8 cellular contexts compared by ENCODE assay signal in genomic region chr11:62974848-62975522, GRCh38. TPM values are rescaled to one million over a fixed set of nuclear protein-coding genes. Genes with fewer than 3 reads are reported as not detected.
DNase-seq lines count a peak whose midpoint lies in the region; ATAC-seq and TF ChIP-seq lines count a peak whose summit lies in the region.

No MANE protein-coding gene starts in this region.

- TF ChIP-seq POLR2A in uterus (IDR thresholded peaks at IDR 0.05): no peak

- intact Hi-C loops in uterus (cut with DNase I; ENCODE audit: low total_unique reads): no loop called here

- no peaks in the 10 kb centered on the region for H3K4me1 ChIP-seq in uterus

- no peaks in the 10 kb centered on the region for H3K36me3 ChIP-seq in uterus

- ATAC-seq in esophagus mucosa (peak; percentile 63), GM18858 (IDR thresholded peaks at IDR 0.05; ENCODE audit: unreplicated experiment) (no peak)

- no peaks in the 10 kb centered on the region for H3K27me3 ChIP-seq in uterus

- H3K9me3 ChIP-seq in uterus: no peaks in the 10 kb centered on the region

- H3K4me3 ChIP-seq in HFF-Myc (replicated peaks; ENCODE audit: low read depth, low read length) (no peak overlapping the region), uterus (no peak overlapping the region)

- DNase-seq in D341Med (ENCODE audit: low spot score): peak; percentile 90
- DNase-seq in HFF-Myc (ENCODE audit: extremely low read depth, low read depth): peak; percentile 17
- DNase-seq in OCI-M1 (lab: John Stamatoyannopoulos, UW): peak; percentile 49
- DNase-seq in retina: peak; percentile 20
- DNase-seq in uterus: no peak
- DNase-seq in NK-92 (lab: John Stamatoyannopoulos, UW; ENCODE audit: unreplicated experiment): no peak

- TF ChIP-seq CTCF in HFF-Myc (IDR thresholded peaks at IDR 0.05; ENCODE audit: low read depth, low read length, missing control alignments) (peak; percentile 51), uterus (IDR thresholded peaks at IDR 0.05) (peak in 1 of 4 experiments; percentile 35)

- no peak overlapping the region for H3K27ac ChIP-seq in uterus

RNA-seq across cellular contexts. Expression of gene SLC22A6, which starts 9.8 kb away (rescaled TPM):
- total RNA-seq in esophagus mucosa (not detected), uterus (not detected)

RNA-seq across cellular contexts. Expression of gene SLC22A8, which starts 40.7 kb away (rescaled TPM):
- total RNA-seq in esophagus mucosa: not detected
- not detected for total RNA-seq in uterus

RNA-seq across cellular contexts. Expression of gene CHRM1, which starts 53.8 kb away (rescaled TPM):
- total RNA-seq in esophagus mucosa: not detected
- total RNA-seq in uterus: 1 to 10 TPM in 1 of 4 donors, not detected in 3; 1.3 TPM

Comparison
In these comparisons a context has a peak if more than half of its experiments do, and no peak if none do; other contexts are left out.
1. DNase-seq: peak in D341Med (single experiment), HFF-Myc (single experiment), OCI-M1 (single experiment) and retina (single experiment); none in uterus (0 of 2) and NK-92 (single experiment).